Comparison of ENCODE assay signal across 16 cellular contexts in genomic region chr1:91720044-91720443, GRCh38.
DNase-seq lines count a peak whose midpoint lies in the region; ATAC-seq, FAIRE-seq and TF ChIP-seq lines count a peak whose summit lies in the region.
"Had no signal": no experiment of that assay in that cellular context is flagged by ENCODE, and none has a peak within 500 bp of the region (broad histone marks: within the 10 kb centered on the region; RNA-seq: fewer than 3 reads in every experiment).

No MANE protein-coding gene starts in this region.

- H3K36me3 Mint-ChIP-seq in immature natural killer cell (peaks cover 32 to 77% (median 66%) of the 10 kb centered on the region in 3 donors), neural crest cell (ENCODE audit: low read depth) (peaks cover 33% of the 10 kb centered on the region)

- no peak for ATAC-seq in HG02798 (IDR thresholded peaks at IDR 0.05; ENCODE audit: poor library complexity, unreplicated experiment)

- TF ChIP-seq POLR2A in lower leg skin (IDR thresholded peaks at IDR 0.05), result no peak

- peaks cover 0 to 18% (median 1%) of the 10 kb centered on the region in 5 donors for H3K4me1 ChIP-seq in subcutaneous abdominal adipose tissue (ENCODE audit: control insufficient read depth in 5 of 5, insufficient read depth in 5 of 5, low read length in 5 of 5)

- intact Hi-C loops in lower leg skin (cut with DNase I; ENCODE audit: low total_unique reads), result no loop called here

- H3K9ac ChIP-seq in subcutaneous abdominal adipose tissue (ENCODE audit: low read length in 5 of 5), result peak overlapping the region in 1 of 5 donors; percentile 15
- H3K9ac ChIP-seq: BLaER1 treated with 17β-estradiol and CSF1 and Interleukin-3, amounts not matched to agents 10 nM and 100 nM had no signal

- H3K27me3 Mint-ChIP-seq in immature natural killer cell (ENCODE audit: low read depth in 3 of 3) (peaks cover 3 to 67% (median 24%) of the 10 kb centered on the region in 3 donors), neural crest cell (ENCODE audit: low read depth) (no peaks in the 10 kb centered on the region)
- H3K27me3 Mint-ChIP-seq: CD4-positive, CD25-positive, alpha-beta regulatory T cell had no signal

- H3K27ac Mint-ChIP-seq in immature natural killer cell, result peak overlapping the region in 4 of 6 donors; percentile 46 to 75 (median 62)
- peak overlapping the region; percentile 20 for H3K27ac Mint-ChIP-seq in neural crest cell (ENCODE audit: unreplicated experiment)
- H3K27ac Mint-ChIP-seq: CD4-positive, CD25-positive, alpha-beta regulatory T cell had no signal

- no peaks in the 10 kb centered on the region for H3K27me3 ChIP-seq in subcutaneous abdominal adipose tissue (ENCODE audit: control insufficient read depth in 5 of 5, insufficient read depth in 4 of 5, low read length in 5 of 5)
- H3K27me3 ChIP-seq: BLaER1 treated with 17β-estradiol and CSF1 and Interleukin-3, amounts not matched to agents 10 nM and 100 nM had no signal

- 72 to 76% methylated on average over 5 of the region's 5 CpGs for WGBS in lower leg skin, 2 donors

- H3K9me3 Mint-ChIP-seq in immature natural killer cell (no peaks in the 10 kb centered on the region), neural crest cell (no peaks in the 10 kb centered on the region)
- H3K9me3 Mint-ChIP-seq: H9 had no signal

- no peak overlapping the region for H3K4me3 ChIP-seq in subcutaneous abdominal adipose tissue (ENCODE audit: low read depth in 1 of 5, low read length in 5 of 5)
- no peak overlapping the region for H3K4me3 ChIP-seq in lower leg skin (ENCODE audit: low read depth, poor library complexity, severe bottlenecking)
- H3K4me3 ChIP-seq: BLaER1 treated with 17β-estradiol and CSF1 and Interleukin-3, amounts not matched to agents 10 nM and 100 nM had no signal

- peaks cover 51 to 84% of the 10 kb centered on the region in 2 donors for H3K4me1 Mint-ChIP-seq in immature natural killer cell
- H3K4me1 Mint-ChIP-seq in neural crest cell, result peaks cover 23% of the 10 kb centered on the region

- peak; percentile 31 for FAIRE-seq in HTR-8/SVneo (lab: Jason Lieb, UNC)
- FAIRE-seq: GM19239 had no signal

- H3K9me3 ChIP-seq in subcutaneous abdominal adipose tissue (ENCODE audit: control insufficient read depth in 5 of 5, low read length in 5 of 5), result no peaks in the 10 kb centered on the region

- TF ChIP-seq CTCF in neural crest cell (conservative IDR thresholded peaks at IDR 0.05), result no peak
- TF ChIP-seq CTCF in lower leg skin (IDR thresholded peaks at IDR 0.05), result no peak

- H3K27ac ChIP-seq in subcutaneous abdominal adipose tissue (ENCODE audit: low read depth, low read length), result peak overlapping the region; percentile 52
- H3K27ac ChIP-seq: BLaER1 treated with 17β-estradiol and CSF1 and Interleukin-3, amounts not matched to agents 10 nM and 100 nM had no signal

- DNase-seq in HTR-8/SVneo (ENCODE audit: insufficient read length, low spot score) (no peak), immature natural killer cell (no peak), neural crest cell (ENCODE audit: low read depth, low spot score) (no peak), lower leg skin (ENCODE audit: low spot score in 2 of 2) (no peak), SHP77 treated with DMSO at 0.1 percent for 48 hours (lab: John Stamatoyannopoulos, UW) (no peak)
- DNase-seq: 8988T; ACHN; CD4-positive, CD25-positive, alpha-beta regulatory T cell; DMS53; GF-D8; GOT3; H9 had no signal

- peaks cover 42 to 74% (median 60%) of the 10 kb centered on the region in 5 donors for H3K36me3 ChIP-seq in subcutaneous abdominal adipose tissue (ENCODE audit: control insufficient read depth in 5 of 5, insufficient read depth in 5 of 5, low read length in 5 of 5)

- H3K4me3 Mint-ChIP-seq in immature natural killer cell, result no peak overlapping the region
- H3K4me3 Mint-ChIP-seq in neural crest cell, result no peak overlapping the region
- H3K4me3 Mint-ChIP-seq: CD4-positive, CD25-positive, alpha-beta regulatory T cell; H9 had no signal
